Comparison of ENCODE assay signal across 9 cellular contexts in genomic region chr5:132108495-132108894, GRCh38. TPM values are rescaled to one million over a fixed set of nuclear protein-coding genes. Genes with fewer than 3 reads are reported as not detected.
"Had no signal": no experiment of that assay in that cellular context is flagged by ENCODE, and none has a peak within 500 bp of the region (broad histone marks: within the 10 kb centered on the region; RNA-seq: fewer than 3 reads in every experiment).

No MANE protein-coding gene starts in this region.

RNA-seq across cellular contexts. Expression of gene CSF2, which starts 34.9 kb away (rescaled TPM):
- total RNA-seq: body of pancreas, chondrocyte, esophagus muscularis mucosa, gastrocnemius medialis had no signal
- polyA plus RNA-seq: adrenal gland, aorta, heart left ventricle had no signal

RNA-seq across cellular contexts. Expression of gene IL3, which starts 48.0 kb away (rescaled TPM):
- total RNA-seq: adrenal gland, aorta, body of pancreas, chondrocyte, dermis blood vessel endothelial cell, esophagus muscularis mucosa, foreskin keratinocyte, gastrocnemius medialis, heart left ventricle had no signal
- polyA plus RNA-seq: adrenal gland, aorta, foreskin keratinocyte, heart left ventricle had no signal
